Comparison of ENCODE assay signal across 11 cellular contexts in the genomic region with DNA sequence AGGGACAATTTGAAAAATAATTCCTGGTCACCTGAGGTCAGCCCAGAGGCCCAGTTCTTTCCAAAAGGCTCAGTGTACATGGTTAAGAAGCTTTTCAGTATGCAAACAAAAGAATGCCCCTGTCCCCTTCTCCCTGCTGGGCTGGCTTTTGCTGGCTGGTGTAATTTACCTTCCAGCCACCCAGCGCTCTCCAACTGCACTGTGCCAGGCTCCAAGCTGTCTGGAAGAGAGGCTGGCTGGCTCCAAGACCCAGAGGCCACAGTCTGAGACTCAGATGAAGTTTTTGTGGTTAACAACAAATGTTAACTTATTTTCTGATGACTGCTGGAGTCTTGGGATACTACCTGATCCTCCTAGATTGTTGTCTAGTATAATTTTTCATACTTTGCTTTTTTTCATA.
"Had no signal": no experiment of that assay in that cellular context is flagged by ENCODE, and none has a peak within 500 bp of the region (broad histone marks: within the 10 kb centered on the region; RNA-seq: fewer than 3 reads in every experiment).

No MANE protein-coding gene starts in this region.

- DNase-seq: effector memory CD8-positive, alpha-beta T cell; left colon; left ventricle myocardium superior; mesendoderm; naive thymus-derived CD4-positive, alpha-beta T cell; nephron progenitor cell; posterior cingulate gyrus; stimulated activated naive CD4-positive, alpha-beta T cell; stomach; transverse colon had no signal

- ATAC-seq: effector memory CD8-positive, alpha-beta T cell; left colon; left ventricle myocardium superior; naive thymus-derived CD4-positive, alpha-beta T cell; sciatic nerve had no signal
